12 cellular contexts compared by ENCODE assay signal in the genomic region with DNA sequence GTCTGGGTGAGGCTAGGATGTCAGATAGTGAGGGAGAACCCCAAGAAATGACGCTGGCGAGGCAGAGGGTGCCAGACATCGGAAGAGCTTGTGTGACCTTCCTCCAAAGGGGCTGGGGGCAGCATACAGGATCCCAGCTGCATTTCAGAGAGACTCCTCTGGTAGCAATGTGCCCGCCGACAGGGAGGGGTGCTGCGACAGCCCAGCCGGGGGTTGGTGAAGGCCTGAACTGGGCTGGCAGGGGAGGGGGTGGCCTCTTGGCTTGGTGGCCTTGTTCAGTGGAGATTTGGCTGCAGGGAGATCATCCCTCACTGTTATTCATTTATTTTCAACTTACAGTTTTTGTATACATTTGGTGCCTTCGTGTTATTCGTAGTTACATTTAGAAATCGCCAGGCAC. TPM values are rescaled to one million over a fixed set of nuclear protein-coding genes. Genes with fewer than 3 reads are reported as not detected.
DNase-seq lines count a peak whose midpoint lies in the region; ATAC-seq and TF ChIP-seq lines count a peak whose summit lies in the region.
"Had no signal": no experiment of that assay in that cellular context is flagged by ENCODE, and none has a peak within 500 bp of the region (broad histone marks: within the 10 kb centered on the region; RNA-seq: fewer than 3 reads in every experiment).

No MANE protein-coding gene starts in this region.

- POLR2A ChIA-PET in activated CD4-positive, alpha-beta T cell treated with anti-CD3 and anti-CD28 coated beads, Interleukin-2, amount 10 ng/mL, durations not matched to agents 7 days and 5 days (lab: Charles Lee) = no interaction called here
- POLR2A ChIA-PET in MCF 10A (lab: Yijun Ruan, JAX) = no interaction called here

- H3K27me3 ChIP-seq in breast epithelium = no peaks in the 10 kb centered on the region
- no peaks in the 10 kb centered on the region for H3K27me3 ChIP-seq in hepatocyte

- H3K9me3 ChIP-seq in breast epithelium (no peaks in the 10 kb centered on the region), hepatocyte (ENCODE audit: low read depth) (no peaks in the 10 kb centered on the region)

- H3K36me3 ChIP-seq in breast epithelium = peaks cover 17% of the 10 kb centered on the region
- H3K36me3 ChIP-seq in hepatocyte (replicated peaks; ENCODE audit: insufficient read depth, low read depth) = no peaks in the 10 kb centered on the region

- no peaks in the 10 kb centered on the region for H3K9me3 Mint-ChIP-seq in activated CD4-positive, alpha-beta T cell treated with anti-CD3 and anti-CD28 coated beads, Interleukin-2, amount 10 ng/mL, durations not matched to agents 7 days and 5 days
- H3K9me3 Mint-ChIP-seq in MCF 10A (ENCODE audit: unreplicated experiment) = no peaks in the 10 kb centered on the region
- H3K9me3 Mint-ChIP-seq in nephron progenitor cell = no peaks in the 10 kb centered on the region
- H3K9me3 Mint-ChIP-seq: HFFc6 had no signal

- H3K4me2 ChIP-seq in hepatocyte = no peak overlapping the region

- no peak for DNase-seq in activated CD4-positive, alpha-beta T cell treated with anti-CD3 and anti-CD28 coated beads, Interleukin-2, amount 10 ng/mL, durations not matched to agents 7 days and 5 days
- no peak for DNase-seq in activated CD4-positive, alpha-beta T cell treated with anti-CD3 and anti-CD28 coated beads, Interleukin-2, amount 50 U/mL, for 4 hours
- DNase-seq in MCF 10A (ENCODE audit: unreplicated experiment) (no peak), breast epithelium (ENCODE audit: low spot score in 2 of 2) (no peak), nephron progenitor cell (no peak), hepatocyte (ENCODE audit: low spot score) (no peak)
- DNase-seq: DMS 273 treated with DMSO at 0.1 percent for 48 hours, HCEC 1CT, HFFc6 had no signal

- peaks cover 46% of the 10 kb centered on the region for H3K36me3 Mint-ChIP-seq in activated CD4-positive, alpha-beta T cell treated with anti-CD3 and anti-CD28 coated beads, Interleukin-2, amount 10 ng/mL, durations not matched to agents 7 days and 5 days (ENCODE audit: low read depth)
- H3K36me3 Mint-ChIP-seq in MCF 10A (ENCODE audit: insufficient read depth, unreplicated experiment) (peaks cover 60% of the 10 kb centered on the region), nephron progenitor cell (ENCODE audit: low read depth) (peaks cover 56% of the 10 kb centered on the region)

- ATAC-seq in GM18868 (IDR thresholded peaks at IDR 0.05; ENCODE audit: unreplicated experiment) = no peak

- no peak overlapping the region for H3K27ac ChIP-seq in breast epithelium
- H3K27ac ChIP-seq in hepatocyte = no peak overlapping the region
- H3K27ac ChIP-seq: 22Rv1, HL-60 had no signal

- peak overlapping the region; percentile 26 for H3K27ac Mint-ChIP-seq in activated CD4-positive, alpha-beta T cell treated with anti-CD3 and anti-CD28 coated beads, Interleukin-2, amount 10 ng/mL, durations not matched to agents 7 days and 5 days
- peak overlapping the region; percentile 64 for H3K27ac Mint-ChIP-seq in MCF 10A (ENCODE audit: low read depth, unreplicated experiment)
- peak overlapping the region; percentile 80 for H3K27ac Mint-ChIP-seq in nephron progenitor cell
- H3K27ac Mint-ChIP-seq: HFFc6 had no signal

- no peak overlapping the region for H3K4me3 Mint-ChIP-seq in activated CD4-positive, alpha-beta T cell treated with anti-CD3 and anti-CD28 coated beads, Interleukin-2, amount 10 ng/mL, durations not matched to agents 7 days and 5 days
- no peak overlapping the region for H3K4me3 Mint-ChIP-seq in MCF 10A (ENCODE audit: unreplicated experiment)
- H3K4me3 Mint-ChIP-seq in nephron progenitor cell = no peak overlapping the region
- H3K4me3 Mint-ChIP-seq: HFFc6 had no signal

- TF ChIP-seq POLR2A in breast epithelium (IDR thresholded peaks at IDR 0.05) = no peak

- no peaks in the 10 kb centered on the region for H3K27me3 Mint-ChIP-seq in activated CD4-positive, alpha-beta T cell treated with anti-CD3 and anti-CD28 coated beads, Interleukin-2, amount 10 ng/mL, durations not matched to agents 7 days and 5 days
- H3K27me3 Mint-ChIP-seq in MCF 10A (ENCODE audit: insufficient read depth, unreplicated experiment) = no peaks in the 10 kb centered on the region
- H3K27me3 Mint-ChIP-seq in nephron progenitor cell (ENCODE audit: low read depth, poor library complexity) = peaks cover 7% of the 10 kb centered on the region

- 95% methylated on average over 10 of the region's 10 CpGs for WGBS in hepatocyte (ENCODE audit: low lambda C conversion rate, missing lambda C conversion rate)

- no peaks in the 10 kb centered on the region for H4K20me1 ChIP-seq in hepatocyte (ENCODE audit: insufficient read depth, poor library complexity, severe bottlenecking)

- H3K9me2 ChIP-seq in hepatocyte (replicated peaks; ENCODE audit: insufficient read depth) = no peaks in the 10 kb centered on the region

- H3K4me1 ChIP-seq in breast epithelium (peaks cover 0 to 6% of the 10 kb centered on the region in 2 donors), hepatocyte (ENCODE audit: insufficient read depth) (peaks cover 11% of the 10 kb centered on the region)

- H2AFZ ChIP-seq in hepatocyte = no peak overlapping the region

- H3K4me1 Mint-ChIP-seq in activated CD4-positive, alpha-beta T cell treated with anti-CD3 and anti-CD28 coated beads, Interleukin-2, amount 10 ng/mL, durations not matched to agents 7 days and 5 days = peaks cover 14% of the 10 kb centered on the region
- H3K4me1 Mint-ChIP-seq in MCF 10A (ENCODE audit: insufficient read depth, unreplicated experiment) (peaks cover 14% of the 10 kb centered on the region), nephron progenitor cell (peaks cover 42% of the 10 kb centered on the region)

- no TSS peak for BruUV-seq in MCF 10A (replicated peaks; lab: Mats Ljungman, UMichigan)

- intact Hi-C loops in MCF 10A (cut with micrococcal nuclease) = no loop called here
- intact Hi-C loops in breast epithelium (cut with DNase I; ENCODE audit: low total_unique reads) = no loop called here

- H3K4me3 ChIP-seq in breast epithelium (no peak overlapping the region), hepatocyte (no peak overlapping the region)

- H3K79me2 ChIP-seq in hepatocyte = peaks cover 15% of the 10 kb centered on the region

- CTCF ChIA-PET in activated CD4-positive, alpha-beta T cell treated with anti-CD3 and anti-CD28 coated beads, Interleukin-2, amount 10 ng/mL, durations not matched to agents 7 days and 5 days (lab: Charles Lee) = interaction anchor here (1.0 kb wide), 1 partner anchor 382 kb away, joined by 4 read pairs; no protein-coding TSS in a partner anchor
- CTCF ChIA-PET in MCF 10A (lab: Yijun Ruan, JAX) = interaction anchor here (1.6 kb wide), 1 partner anchor 22 kb away, joined by 6 read pairs; no protein-coding TSS in a partner anchor

- TF ChIP-seq CTCF in MCF 10A (IDR thresholded peaks at IDR 0.05; ENCODE audit: unreplicated experiment) = no peak
- TF ChIP-seq CTCF in breast epithelium (IDR thresholded peaks at IDR 0.05) = no peak
- TF ChIP-seq CTCF in nephron progenitor cell (IDR thresholded peaks at IDR 0.05) = no peak
- TF ChIP-seq CTCF in hepatocyte (IDR thresholded peaks at IDR 0.05; ENCODE audit: poor library complexity) = no peak

RNA-seq across cellular contexts. Expression of gene TCHP, which starts 5.2 kb away (rescaled TPM):
- 10 to 100 TPM; 27.9 to 36.0 TPM for total RNA-seq in activated CD4-positive, alpha-beta T cell treated with anti-CD3 and anti-CD28 coated beads, Interleukin-2, amount 10 ng/mL, durations not matched to agents 7 days and 5 days
- total RNA-seq in MCF 10A (2022) = 26.4 and 36.3 TPM in 2 replicates
- total RNA-seq in breast epithelium = 10 to 100 TPM; 10.2 to 20.0 (median 18.6) TPM
- total RNA-seq in hepatocyte = 7.7 and 8.0 TPM in 2 replicates
- polyA plus RNA-seq in hepatocyte = 5.5 and 7.9 TPM in 2 replicates

RNA-seq across cellular contexts. Expression of gene GLTP, which starts 25.0 kb away (rescaled TPM):
- total RNA-seq in activated CD4-positive, alpha-beta T cell treated with anti-CD3 and anti-CD28 coated beads, Interleukin-2, amount 10 ng/mL, durations not matched to agents 7 days and 5 days = 10 to 100 TPM; 17.6 to 20.7 TPM
- 37.2 and 53.3 TPM in 2 replicates for total RNA-seq in MCF 10A (2022)
- total RNA-seq in breast epithelium = 10 to 100 TPM; 38.2 to 53.1 (median 40.1) TPM
- total RNA-seq in hepatocyte = 24.9 and 28.4 TPM in 2 replicates
- 25.3 and 33.4 TPM in 2 replicates for polyA plus RNA-seq in hepatocyte

Comparison
In these comparisons a context has a peak if more than half of its experiments do, and no peak if none do; other contexts are left out.
1. H3K27ac Mint-ChIP-seq: peak in every context shown above with its lines; median percentile 80 in nephron progenitor cell; 64 in MCF 10A; 26 in activated CD4-positive, alpha-beta T cell treated with anti-CD3 and anti-CD28 coated beads, Interleukin-2, amount 10 ng/mL, durations not matched to agents 7 days and 5 days.